In genomic region chr1:228019722-228020083, GRCh38 we compare ENCODE assay signal across 13 cellular contexts. TPM values are rescaled to one million over a fixed set of nuclear protein-coding genes. Genes with fewer than 3 reads are reported as not detected.
DNase-seq lines count a peak whose midpoint lies in the region; ATAC-seq and TF ChIP-seq lines count a peak whose summit lies in the region.
"Not testable (repeated sequence)": the region's sequence is repeated elsewhere in the genome, so short reads cannot be mapped to it uniquely, and the experiment has no call there.
"Had no signal": no experiment of that assay in that cellular context is flagged by ENCODE, and none has a peak within 500 bp of the region (broad histone marks: within the 10 kb centered on the region; RNA-seq: fewer than 3 reads in every experiment).

No MANE protein-coding gene starts in this region.

- H3K9ac ChIP-seq in neural progenitor cell = not testable (repeated sequence)

- not testable (repeated sequence) for H2AFZ ChIP-seq in neural progenitor cell (replicated peaks)

- H3K9me3 Mint-ChIP-seq in activated naive CD4-positive, alpha-beta T cell treated with anti-CD3 and anti-CD28 coated beads, Interleukin-2, amount 10 ng/mL, durations not matched to agents 7 days and 5 days; neural progenitor cell: not testable (repeated sequence)

- H3K4me3 Mint-ChIP-seq in activated naive CD4-positive, alpha-beta T cell treated with anti-CD3 and anti-CD28 coated beads, Interleukin-2, amount 10 ng/mL, durations not matched to agents 7 days and 5 days; neural progenitor cell: not testable (repeated sequence)

- ATAC-seq in left ventricle myocardium superior, right lobe of liver, upper lobe of right lung: not testable (repeated sequence)

- TF ChIP-seq POLR2A in right lobe of liver (IDR thresholded peaks at IDR 0.05) = not testable (repeated sequence)

- not testable (repeated sequence) for H3K27me3 ChIP-seq in H7 (ENCODE audit: control insufficient read depth, insufficient read depth, low read length); right lobe of liver; upper lobe of right lung
- peaks cover 96% of the 10 kb centered on the region for H3K27me3 ChIP-seq in neural progenitor cell

- DNase-seq in H7 (peak; percentile 20), ecto neural progenitor cell (ENCODE audit: low spot score) (peak; percentile 29), left ventricle myocardium superior (peak; percentile 7), right lobe of liver (peak in 2 of 3 donors; percentile 9 to 19), upper lobe of right lung (peak; percentile 20)
- peak; percentile 4 for DNase-seq in activated naive CD4-positive, alpha-beta T cell treated with anti-CD3 and anti-CD28 coated beads, Interleukin-2, amount 10 ng/mL, durations not matched to agents 7 days and 5 days
- DNase-seq in neural progenitor cell (ENCODE audit: low spot score) = not testable (repeated sequence)

- CTCF ChIA-PET in activated naive CD4-positive, alpha-beta T cell treated with anti-CD3 and anti-CD28 coated beads, Interleukin-2, amount 10 ng/mL, durations not matched to agents 7 days and 5 days (lab: Charles Lee) = not testable (repeated sequence)

- H4K20me1 ChIP-seq in neural progenitor cell (ENCODE audit: low read depth) = not testable (repeated sequence)

- not testable (repeated sequence) for H3K4me1 Mint-ChIP-seq in activated naive CD4-positive, alpha-beta T cell treated with anti-CD3 and anti-CD28 coated beads, Interleukin-2, amount 10 ng/mL, durations not matched to agents 7 days and 5 days
- H3K4me1 Mint-ChIP-seq in neural progenitor cell = peaks cover 27% of the 10 kb centered on the region

- intact Hi-C loops in left ventricle myocardium superior (cut with micrococcal nuclease); right lobe of liver (cut with DNase I); upper lobe of right lung (cut with DNase I): not testable (repeated sequence)

- not testable (repeated sequence) for H3K79me2 ChIP-seq in neural progenitor cell (ENCODE audit: low read depth)

- WGBS in right lobe of liver (ENCODE audit: insufficient coverage, low coverage, low lambda C conversion rate, missing lambda C conversion rate) = 63% methylated on average over 5 of the region's 5 CpGs

- H3K27me3 Mint-ChIP-seq in activated naive CD4-positive, alpha-beta T cell treated with anti-CD3 and anti-CD28 coated beads, Interleukin-2, amount 10 ng/mL, durations not matched to agents 7 days and 5 days = peaks cover 13% of the 10 kb centered on the region
- not testable (repeated sequence) for H3K27me3 Mint-ChIP-seq in neural progenitor cell (ENCODE audit: insufficient read depth, low read depth)

- not testable (repeated sequence) for H3K36me3 ChIP-seq in H7 (replicated peaks; ENCODE audit: control insufficient read depth, insufficient read depth, low read length); right lobe of liver; neural progenitor cell; upper lobe of right lung

- not testable (repeated sequence) for TF ChIP-seq CTCF in right lobe of liver (IDR thresholded peaks at IDR 0.05); neural progenitor cell (IDR thresholded peaks at IDR 0.05); upper lobe of right lung (IDR thresholded peaks at IDR 0.05)

- not testable (repeated sequence) for H3K4me2 ChIP-seq in neural progenitor cell

- not testable (repeated sequence) for H3K9me3 ChIP-seq in right lobe of liver; neural progenitor cell (ENCODE audit: low read depth); upper lobe of right lung

- H3K27ac ChIP-seq in right lobe of liver, neural progenitor cell, upper lobe of right lung: not testable (repeated sequence)

- H3K4me3 ChIP-seq in H7 (ENCODE audit: insufficient read depth, low read depth, low read length); right lobe of liver; neural progenitor cell; upper lobe of right lung: not testable (repeated sequence)

- H3K27ac Mint-ChIP-seq in activated naive CD4-positive, alpha-beta T cell treated with anti-CD3 and anti-CD28 coated beads, Interleukin-2, amount 10 ng/mL, durations not matched to agents 7 days and 5 days = not testable (repeated sequence)
- H3K27ac Mint-ChIP-seq in neural progenitor cell = peak overlapping the region; percentile 21

- not testable (repeated sequence) for H3K36me3 Mint-ChIP-seq in activated naive CD4-positive, alpha-beta T cell treated with anti-CD3 and anti-CD28 coated beads, Interleukin-2, amount 10 ng/mL, durations not matched to agents 7 days and 5 days
- peaks cover 24% of the 10 kb centered on the region for H3K36me3 Mint-ChIP-seq in neural progenitor cell

- not testable (repeated sequence) for H3F3A ChIP-seq in neural progenitor cell (ENCODE audit: low read depth)

- H3K4me1 ChIP-seq in right lobe of liver, neural progenitor cell, upper lobe of right lung: not testable (repeated sequence)

RNA-seq across cellular contexts. Expression of gene WNT3A, which starts 12.9 kb away (rescaled TPM):
- total RNA-seq in H7 (2014; rRNA removed; shearing (Covaris generic)) = 0.31 and 0.33 TPM in 2 replicates
- total RNA-seq in left ventricle myocardium superior (not detected), right lobe of liver (not detected), neural progenitor cell (ENCODE audit: low replicate concordance) (0.12 TPM in 1 of 2 replicates, not detected in the other), upper lobe of right lung (10.1 TPM)
- total RNA-seq: A673; CD4-positive, alpha-beta memory T cell; CD4-positive, CD25-positive, alpha-beta regulatory T cell; CD8-positive, alpha-beta memory T cell; Daoy; G401 had no signal
